8 cellular contexts compared by ENCODE assay signal in the genomic region with DNA sequence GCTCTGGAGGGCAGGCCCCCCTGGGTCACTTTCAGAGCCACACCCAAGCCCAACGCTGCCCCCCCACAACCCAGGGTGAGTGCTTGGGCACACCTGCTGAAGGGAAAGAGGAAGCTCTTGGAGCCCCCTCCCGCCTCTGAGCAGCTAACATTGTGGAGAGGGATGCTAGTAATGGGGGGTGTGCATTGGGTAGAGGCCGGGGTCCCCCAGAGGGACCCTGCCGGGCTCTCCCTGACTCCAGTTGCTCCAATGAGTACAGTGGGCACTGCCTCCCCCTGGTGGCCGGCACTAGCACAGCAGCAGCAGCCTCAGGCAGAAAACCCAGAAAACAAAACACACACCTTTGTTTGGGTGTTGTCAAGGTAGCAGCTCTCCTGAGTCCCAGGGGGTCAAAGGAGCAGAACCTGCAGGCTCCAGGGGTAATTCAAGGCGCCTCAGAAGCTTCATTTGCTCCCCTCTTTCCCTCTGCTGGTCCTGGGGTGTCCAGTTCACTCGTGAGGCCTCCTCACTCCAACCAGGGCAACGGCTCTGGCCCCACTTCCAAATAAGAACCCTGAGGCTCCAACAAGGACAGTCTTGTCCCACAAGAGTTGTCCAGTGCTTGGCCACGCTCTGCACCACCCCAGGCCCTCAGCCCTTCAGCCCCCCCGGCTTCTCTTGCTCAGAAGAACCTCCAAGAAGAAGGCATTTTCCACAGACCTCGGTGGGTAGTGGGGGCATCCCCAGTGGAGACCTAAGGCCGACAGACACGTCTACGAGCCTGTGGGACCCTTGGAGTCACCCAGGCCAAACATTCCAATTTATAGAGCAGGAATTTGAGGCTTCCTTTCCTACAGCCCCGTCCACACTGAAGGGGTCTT. TPM values are rescaled to one million over a fixed set of nuclear protein-coding genes. Genes with fewer than 3 reads are reported as not detected.
DNase-seq lines count a peak whose midpoint lies in the region; ATAC-seq and TF ChIP-seq lines count a peak whose summit lies in the region.

No MANE protein-coding gene starts in this region.

- peak overlapping the region; percentile 94 for H3K4me2 ChIP-seq in GM23338

- H3K36me3 Mint-ChIP-seq in GM23338 (ENCODE audit: low read depth): no peaks in the 10 kb centered on the region

- no peaks in the 10 kb centered on the region for H3K36me3 ChIP-seq in GM23338 (ENCODE audit: insufficient read depth)

- H3K4me3 ChIP-seq in GM23338 (peak overlapping the region; percentile 73), choroid plexus epithelial cell (ENCODE audit: low read depth, low read length) (peak overlapping the region; percentile 75)

- H3K27ac Mint-ChIP-seq in GM23338: 0 out of 2 replicates have a peak overlapping the region, but pooled peaks have one; percentile 13

- peaks cover 8% of the 10 kb centered on the region for H3K4me1 ChIP-seq in GM23338 (ENCODE audit: insufficient read depth)

- H3K9me2 ChIP-seq in GM23338 (ENCODE audit: insufficient read depth): no peaks in the 10 kb centered on the region

- ATAC-seq in GM23338 (peak; percentile 26), left lobe of liver (peak; percentile 50)

- H3K4me3 Mint-ChIP-seq in GM23338: peak overlapping the region; percentile 82

- H3K27me3 Mint-ChIP-seq in GM23338 (ENCODE audit: insufficient read depth, low read depth, poor library complexity): peaks cover 35% of the 10 kb centered on the region

- TF ChIP-seq CTCF in GM23338 (conservative IDR thresholded peaks at IDR 0.05; ENCODE audit: low read depth in 2 of 2) (peak; percentile 90 to 94), choroid plexus epithelial cell (conservative IDR thresholded peaks at IDR 0.05; ENCODE audit: low read depth, low read length) (peak; percentile 96)

- H3K27me3 ChIP-seq in GM23338 (ENCODE audit: insufficient read depth): peaks cover 4% of the 10 kb centered on the region; the same call in 1 of the 2 replicates

- peaks cover 12% of the 10 kb centered on the region; the same call in 1 of the 2 replicates for H4K20me1 ChIP-seq in GM23338 (replicated peaks; ENCODE audit: insufficient read depth)

- H2AFZ ChIP-seq in GM23338: no peak overlapping the region

- H3K4me1 Mint-ChIP-seq in GM23338: peaks cover 21% of the 10 kb centered on the region; the same call in 2 of the 3 replicates

- 0 out of 2 replicates have a peak, but pooled peaks cover 6% of the 10 kb centered on the region for H3K79me2 ChIP-seq in GM23338 (replicated peaks; ENCODE audit: insufficient read depth)

- peak; percentile 79 for DNase-seq in Ammon's horn (ENCODE audit: low spot score)
- peak; percentile 96 for DNase-seq in GM23338 (ENCODE audit: low spot score)
- peak; percentile 55 for DNase-seq in NCI-H2196 treated with DMSO at 0.1 percent for 48 hours (lab: John Stamatoyannopoulos, UW; ENCODE audit: unreplicated experiment)
- DNase-seq in activated CD4-positive, alpha-beta T cell treated with anti-CD3 and anti-CD28 coated beads for 4 hours: peak; percentile 79 to 84
- DNase-seq in choroid plexus epithelial cell (ENCODE audit: low read depth): peak; percentile 57
- DNase-seq in left lobe of liver (ENCODE audit: low spot score): peak; percentile 77
- peak; percentile 88 to 89 for DNase-seq in stimulated activated CD4-positive, alpha-beta T cell treated with anti-CD3 and anti-CD28 coated beads, Interleukin-2, amount 100 ng/mL, for 24 hours
- DNase-seq in cortex of kidney (lab: John Stamatoyannopoulos, UW): no peak

- no peaks in the 10 kb centered on the region for H3F3A ChIP-seq in GM23338 (replicated peaks; ENCODE audit: low read depth)

- H3K9me3 Mint-ChIP-seq in GM23338: no peaks in the 10 kb centered on the region

- no peak overlapping the region for H3K27ac ChIP-seq in GM23338 (ENCODE audit: low read depth)

TF ChIP-seq in GM23338, 12 proteins besides CTCF, POLR2A, EP300 and RAD21 (continues in another document):
- TF ChIP-seq STAT1 (IDR thresholded peaks at IDR 0.05; ENCODE audit: unreplicated experiment) (no peak), CREB1 (CRISPR knock-in tag; IDR thresholded peaks at IDR 0.05; ENCODE audit: low read depth) (no peak), EZH2 (IDR thresholded peaks at IDR 0.05; ENCODE audit: low read depth, unreplicated experiment) (no peak), POLR2AphosphoS5 (IDR thresholded peaks at IDR 0.05; ENCODE audit: low read depth) (no peak), EZH2phosphoT487 (IDR thresholded peaks at IDR 0.05; ENCODE audit: unreplicated experiment) (no peak), ZNF331 (CRISPR knock-in tag; IDR thresholded peaks at IDR 0.05; ENCODE audit: low read depth) (no peak)
- TF ChIP-seq, protein P1, sequence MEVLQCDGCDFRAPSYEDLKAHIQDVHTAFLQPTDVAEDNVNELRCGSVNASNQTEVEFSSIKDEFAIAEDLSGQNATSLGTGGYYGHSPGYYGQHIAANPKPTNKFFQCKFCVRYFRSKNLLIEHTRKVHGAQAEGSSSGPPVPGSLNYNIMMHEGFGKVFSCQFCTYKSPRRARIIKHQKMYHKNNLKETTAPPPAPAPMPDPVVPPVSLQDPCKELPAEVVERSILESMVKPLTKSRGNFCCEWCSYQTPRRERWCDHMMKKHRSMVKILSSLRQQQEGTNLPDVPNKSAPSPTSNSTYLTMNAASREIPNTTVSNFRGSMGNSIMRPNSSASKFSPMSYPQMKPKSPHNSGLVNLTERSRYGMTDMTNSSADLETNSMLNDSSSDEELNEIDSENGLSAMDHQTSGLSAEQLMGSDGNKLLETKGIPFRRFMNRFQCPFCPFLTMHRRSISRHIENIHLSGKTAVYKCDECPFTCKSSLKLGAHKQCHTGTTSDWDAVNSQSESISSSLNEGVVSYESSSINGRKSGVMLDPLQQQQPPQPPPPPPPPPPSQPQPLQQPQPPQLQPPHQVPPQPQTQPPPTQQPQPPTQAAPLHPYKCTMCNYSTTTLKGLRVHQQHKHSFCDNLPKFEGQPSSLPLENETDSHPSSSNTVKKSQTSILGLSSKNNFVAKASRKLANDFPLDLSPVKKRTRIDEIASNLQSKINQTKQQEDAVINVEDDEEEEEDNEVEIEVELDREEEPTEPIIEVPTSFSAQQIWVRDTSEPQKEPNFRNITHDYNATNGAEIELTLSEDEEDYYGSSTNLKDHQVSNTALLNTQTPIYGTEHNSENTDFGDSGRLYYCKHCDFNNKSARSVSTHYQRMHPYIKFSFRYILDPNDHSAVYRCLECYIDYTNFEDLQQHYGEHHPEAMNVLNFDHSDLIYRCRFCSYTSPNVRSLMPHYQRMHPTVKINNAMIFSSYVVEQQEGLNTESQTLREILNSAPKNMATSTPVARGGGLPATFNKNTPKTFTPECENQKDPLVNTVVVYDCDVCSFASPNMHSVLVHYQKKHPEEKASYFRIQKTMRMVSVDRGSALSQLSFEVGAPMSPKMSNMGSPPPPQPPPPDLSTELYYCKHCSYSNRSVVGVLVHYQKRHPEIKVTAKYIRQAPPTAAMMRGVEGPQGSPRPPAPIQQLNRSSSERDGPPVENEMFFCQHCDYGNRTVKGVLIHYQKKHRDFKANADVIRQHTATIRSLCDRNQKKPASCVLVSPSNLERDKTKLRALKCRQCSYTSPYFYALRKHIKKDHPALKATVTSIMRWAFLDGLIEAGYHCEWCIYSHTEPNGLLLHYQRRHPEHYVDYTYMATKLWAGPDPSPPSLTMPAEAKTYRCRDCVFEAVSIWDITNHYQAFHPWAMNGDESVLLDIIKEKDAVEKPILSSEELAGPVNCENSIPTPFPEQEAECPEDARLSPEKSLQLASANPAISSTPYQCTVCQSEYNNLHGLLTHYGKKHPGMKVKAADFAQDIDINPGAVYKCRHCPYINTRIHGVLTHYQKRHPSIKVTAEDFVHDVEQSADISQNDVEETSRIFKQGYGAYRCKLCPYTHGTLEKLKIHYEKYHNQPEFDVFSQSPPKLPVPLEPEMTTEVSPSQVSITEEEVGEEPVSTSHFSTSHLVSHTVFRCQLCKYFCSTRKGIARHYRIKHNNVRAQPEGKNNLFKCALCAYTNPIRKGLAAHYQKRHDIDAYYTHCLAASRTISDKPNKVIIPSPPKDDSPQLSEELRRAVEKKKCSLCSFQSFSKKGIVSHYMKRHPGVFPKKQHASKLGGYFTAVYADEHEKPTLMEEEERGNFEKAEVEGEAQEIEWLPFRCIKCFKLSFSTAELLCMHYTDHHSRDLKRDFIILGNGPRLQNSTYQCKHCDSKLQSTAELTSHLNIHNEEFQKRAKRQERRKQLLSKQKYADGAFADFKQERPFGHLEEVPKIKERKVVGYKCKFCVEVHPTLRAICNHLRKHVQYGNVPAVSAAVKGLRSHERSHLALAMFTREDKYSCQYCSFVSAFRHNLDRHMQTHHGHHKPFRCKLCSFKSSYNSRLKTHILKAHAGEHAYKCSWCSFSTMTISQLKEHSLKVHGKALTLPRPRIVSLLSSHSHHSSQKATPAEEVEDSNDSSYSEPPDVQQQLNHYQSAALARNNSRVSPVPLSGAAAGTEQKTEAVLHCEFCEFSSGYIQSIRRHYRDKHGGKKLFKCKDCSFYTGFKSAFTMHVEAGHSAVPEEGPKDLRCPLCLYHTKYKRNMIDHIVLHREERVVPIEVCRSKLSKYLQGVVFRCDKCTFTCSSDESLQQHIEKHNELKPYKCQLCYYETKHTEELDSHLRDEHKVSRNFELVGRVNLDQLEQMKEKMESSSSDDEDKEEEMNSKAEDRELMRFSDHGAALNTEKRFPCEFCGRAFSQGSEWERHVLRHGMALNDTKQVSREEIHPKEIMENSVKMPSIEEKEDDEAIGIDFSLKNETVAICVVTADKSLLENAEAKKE (CRISPR knock-in tag; IDR thresholded peaks at IDR 0.05): no peak
- TF ChIP-seq, protein P2, sequence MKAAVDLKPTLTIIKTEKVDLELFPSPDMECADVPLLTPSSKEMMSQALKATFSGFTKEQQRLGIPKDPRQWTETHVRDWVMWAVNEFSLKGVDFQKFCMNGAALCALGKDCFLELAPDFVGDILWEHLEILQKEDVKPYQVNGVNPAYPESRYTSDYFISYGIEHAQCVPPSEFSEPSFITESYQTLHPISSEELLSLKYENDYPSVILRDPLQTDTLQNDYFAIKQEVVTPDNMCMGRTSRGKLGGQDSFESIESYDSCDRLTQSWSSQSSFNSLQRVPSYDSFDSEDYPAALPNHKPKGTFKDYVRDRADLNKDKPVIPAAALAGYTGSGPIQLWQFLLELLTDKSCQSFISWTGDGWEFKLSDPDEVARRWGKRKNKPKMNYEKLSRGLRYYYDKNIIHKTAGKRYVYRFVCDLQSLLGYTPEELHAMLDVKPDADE (IDR thresholded peaks at IDR 0.05): no peak

RNA-seq across cellular contexts. Expression of a gene that starts 16.1 kb away (rescaled TPM):
- 15.7 and 22.4 TPM in 2 replicates for total RNA-seq in GM23338 (2014; rRNA removed; shearing (Covaris generic))
- polyA plus RNA-seq in GM23338 (2016; fragmentation: Nextera tagmentation; extraction: Ambion mirVana): 3.7 and 4.9 TPM in 2 replicates
- total RNA-seq in left lobe of liver: 1.2 TPM

RNA-seq across cellular contexts. Expression of a gene that starts 26.6 kb away (rescaled TPM):
- total RNA-seq in GM23338 (2014; rRNA removed; shearing (Covaris generic)): 15.5 and 20.3 TPM in 2 replicates
- 6.1 and 8.6 TPM in 2 replicates for polyA plus RNA-seq in GM23338 (2016; fragmentation: Nextera tagmentation; extraction: Ambion mirVana)
- 4.7 TPM for total RNA-seq in left lobe of liver
